Comparison of ENCODE assay signal across 8 cellular contexts in genomic region chr2:124804014-124804940, GRCh38.
A peak's percentile ranks its signal among the peaks of the same experiment; 100 is the strongest.
DNase-seq lines count a peak whose midpoint lies in the region; ATAC-seq and TF ChIP-seq lines count a peak whose summit lies in the region.

No MANE protein-coding gene starts in this region.

- H3K36me3 Mint-ChIP-seq in CD8-positive, alpha-beta T cell = no peaks in the 10 kb centered on the region

- no peak overlapping the region for H3K27ac ChIP-seq in CD8-positive, alpha-beta T cell (ENCODE audit: low read depth, low read length)
- H3K27ac ChIP-seq in HL-60 (replicated peaks) = no peak overlapping the region
- H3K27ac ChIP-seq in SJCRH30 = no peak overlapping the region
- H3K27ac ChIP-seq in left ventricle myocardium inferior (replicated peaks) = no peak overlapping the region
- H3K27ac ChIP-seq in thyroid gland = no peak overlapping the region

- no peaks in the 10 kb centered on the region for H3K4me1 Mint-ChIP-seq in CD8-positive, alpha-beta T cell (ENCODE audit: low read depth)

- no peaks in the 10 kb centered on the region for H3K27me3 Mint-ChIP-seq in CD8-positive, alpha-beta T cell (ENCODE audit: low read depth)

- no peaks in the 10 kb centered on the region for H3K27me3 ChIP-seq in CD8-positive, alpha-beta T cell (ENCODE audit: insufficient read depth, low read length)
- H3K27me3 ChIP-seq in HL-60 (ENCODE audit: insufficient read depth, poor library complexity, severe bottlenecking) (no peaks in the 10 kb centered on the region), SJCRH30 (no peaks in the 10 kb centered on the region), left ventricle myocardium inferior (ENCODE audit: low read depth) (no peaks in the 10 kb centered on the region), thyroid gland (no peaks in the 10 kb centered on the region)

- intact Hi-C loops in CD8-positive, alpha-beta T cell (cut with DNase I, micrococcal nuclease) = no loop called here
- intact Hi-C loops in left ventricle myocardium inferior (cut with micrococcal nuclease) = no loop called here
- intact Hi-C loops in thyroid gland (cut with DNase I) = no loop called here

- ATAC-seq in CD8-positive, alpha-beta T cell = no peak
- ATAC-seq in GM18870 (IDR thresholded peaks at IDR 0.05; ENCODE audit: unreplicated experiment) (peak; percentile 57), GM19455 (IDR thresholded peaks at IDR 0.05; ENCODE audit: unreplicated experiment) (no peak)

- no peaks in the 10 kb centered on the region for H3K4me1 ChIP-seq in CD8-positive, alpha-beta T cell (ENCODE audit: insufficient read depth, low read length)
- H3K4me1 ChIP-seq in SJCRH30 (no peaks in the 10 kb centered on the region), left ventricle myocardium inferior (no peaks in the 10 kb centered on the region), thyroid gland (no peaks in the 10 kb centered on the region)

- peaks cover 2% of the 10 kb centered on the region for H3K9me3 Mint-ChIP-seq in CD8-positive, alpha-beta T cell

- peak; percentile 23 for TF ChIP-seq CTCF in CD8-positive, alpha-beta T cell (IDR thresholded peaks at IDR 0.05)
- TF ChIP-seq CTCF in HL-60 (IDR thresholded peaks at IDR 0.05; ENCODE audit: insufficient read depth, low read length) (peak; percentile 59), left ventricle myocardium inferior (IDR thresholded peaks at IDR 0.05; ENCODE audit: borderline replicate concordance) (peak; percentile 61), thyroid gland (IDR thresholded peaks at IDR 0.05) (peak in 4 of 6 experiments; percentile 16 to 55 (median 40))

- DNase-seq in CD8-positive, alpha-beta T cell = no peak
- DNase-seq in HL-60 (ENCODE audit: low read depth in 1 of 2, low spot score in 1 of 2) (peak in 1 of 2 experiments; percentile 20), SJCRH30 (peak; percentile 6 to 73), left ventricle myocardium inferior (no peak), thyroid gland (no peak), T-helper 9 cell (no peak)

- POLR2A ChIA-PET in CD8-positive, alpha-beta T cell (lab: Charles Lee) = no interaction called here

- no peak overlapping the region for H3K4me3 Mint-ChIP-seq in CD8-positive, alpha-beta T cell

- CTCF ChIA-PET in CD8-positive, alpha-beta T cell (lab: Charles Lee) = interaction anchor here (0.6 kb wide), 1 partner anchor 1662 kb away, joined by 3 read pairs; no protein-coding TSS in a partner anchor

- H3K36me3 ChIP-seq in CD8-positive, alpha-beta T cell (ENCODE audit: insufficient read depth, low read length) = no peaks in the 10 kb centered on the region
- H3K36me3 ChIP-seq in SJCRH30 = no peaks in the 10 kb centered on the region
- H3K36me3 ChIP-seq in left ventricle myocardium inferior = no peaks in the 10 kb centered on the region
- H3K36me3 ChIP-seq in thyroid gland = no peaks in the 10 kb centered on the region

- H3K4me3 ChIP-seq in CD8-positive, alpha-beta T cell (ENCODE audit: low read depth, low read length) = no peak overlapping the region
- H3K4me3 ChIP-seq in HL-60 (replicated peaks; ENCODE audit: insufficient read depth, low read length) = no peak overlapping the region
- no peak overlapping the region for H3K4me3 ChIP-seq in SJCRH30
- no peak overlapping the region for H3K4me3 ChIP-seq in left ventricle myocardium inferior
- no peak overlapping the region for H3K4me3 ChIP-seq in thyroid gland (replicated peaks in 1 of 3)

- H3K9me3 ChIP-seq in CD8-positive, alpha-beta T cell (ENCODE audit: low read length) = no peaks in the 10 kb centered on the region
- H3K9me3 ChIP-seq in SJCRH30 (replicated peaks) (no peaks in the 10 kb centered on the region), left ventricle myocardium inferior (replicated peaks) (no peaks in the 10 kb centered on the region), thyroid gland (no peaks in the 10 kb centered on the region)

- WGBS in thyroid gland, 2 donors = 52 to 61% methylated on average over 5 of the region's 5 CpGs

- no peak for TF ChIP-seq POLR2A in thyroid gland (IDR thresholded peaks at IDR 0.05)

- no peak overlapping the region for H3K27ac Mint-ChIP-seq in CD8-positive, alpha-beta T cell

Comparison
In these comparisons a context has a peak if more than half of its experiments do, and no peak if none do; other contexts are left out.
1. DNase-seq: peak in SJCRH30 (2 of 2); none in CD8-positive, alpha-beta T cell (0 of 7), left ventricle myocardium inferior (single experiment), thyroid gland (0 of 2) and T-helper 9 cell (single experiment).
2. Peak in every context shown above with its lines, with median percentiles within 50 percentile points of each other: CTCF ChIP-seq.